ENCODE assay signal across 20 cellular contexts in genomic region chr7:114150704-114151103, GRCh38.
"Had no signal": no experiment of that assay in that cellular context is flagged by ENCODE, and none has a peak within 500 bp of the region (broad histone marks: within the 10 kb centered on the region; RNA-seq: fewer than 3 reads in every experiment).

No MANE protein-coding gene starts in this region.

- DNase-seq: effector CD8-positive, alpha-beta T cell; gastrocnemius medialis; glutamatergic neuron; left cardiac atrium; left ventricle myocardium inferior; lower lobe of right lung; natural killer cell; posterior cingulate gyrus; spleen; stimulated activated CD4-positive, alpha-beta T cell treated with anti-CD3 and anti-CD28 coated beads, Interleukin-15, amount 100 ng/mL, for 24 hours; stimulated activated CD4-positive, alpha-beta T cell treated with anti-CD3 and anti-CD28 coated beads, Interleukin-1b, Interleukin-23, amount 100 ng/mL, for 48 hours; stimulated activated CD4-positive, alpha-beta T cell treated with anti-CD3 and anti-CD28 coated beads, Interleukin-4, amount 100 ng/mL, for 4 hours; stimulated activated naive B cell treated with anti-CD40 and anti-IgM and Interleukin-4, amounts not matched to agents 10 μg/mL and 1 μg/mL and 100 μg/mL, for 72 hours; stimulated activated naive CD8-positive, alpha-beta T cell treated with anti-CD3 and anti-CD28 coated beads, Interleukin-15, amount 100 ng/mL, for 72 hours; transverse colon had no signal

- H3K4me3 ChIP-seq: coronary artery, esophagus muscularis mucosa, gastrocnemius medialis, left ventricle myocardium inferior, lower lobe of right lung, spleen, thoracic aorta, transverse colon had no signal

- H3K27me3 ChIP-seq: esophagus muscularis mucosa, gastrocnemius medialis, spleen, transverse colon had no signal

- ATAC-seq: gastrocnemius medialis; left cardiac atrium; lower lobe of right lung; natural killer cell; sciatic nerve; stimulated activated naive B cell treated with anti-CD40 and anti-IgM and Interleukin-4, amounts not matched to agents 10 μg/mL and 1 μg/mL and 100 μg/mL, for 72 hours; stimulated activated naive CD8-positive, alpha-beta T cell treated with anti-CD3 and anti-CD28 coated beads, Interleukin-15, amount 100 ng/mL, for 72 hours had no signal

- H3K36me3 ChIP-seq: esophagus muscularis mucosa, gastrocnemius medialis, left ventricle myocardium inferior, lower lobe of right lung, spleen, thoracic aorta, transverse colon had no signal

- H3K4me1 ChIP-seq: left ventricle myocardium inferior, lower lobe of right lung, spleen had no signal

- H3K27ac ChIP-seq: coronary artery, epithelial cell of prostate, esophagus muscularis mucosa, gastrocnemius medialis, left ventricle myocardium inferior, lower lobe of right lung, spleen, thoracic aorta, transverse colon had no signal

- H3K9me3 ChIP-seq: esophagus muscularis mucosa, gastrocnemius medialis, left ventricle myocardium inferior, lower lobe of right lung, spleen, thoracic aorta, transverse colon had no signal
